ENCODE assay signal across 8 cellular contexts in the genomic region with DNA sequence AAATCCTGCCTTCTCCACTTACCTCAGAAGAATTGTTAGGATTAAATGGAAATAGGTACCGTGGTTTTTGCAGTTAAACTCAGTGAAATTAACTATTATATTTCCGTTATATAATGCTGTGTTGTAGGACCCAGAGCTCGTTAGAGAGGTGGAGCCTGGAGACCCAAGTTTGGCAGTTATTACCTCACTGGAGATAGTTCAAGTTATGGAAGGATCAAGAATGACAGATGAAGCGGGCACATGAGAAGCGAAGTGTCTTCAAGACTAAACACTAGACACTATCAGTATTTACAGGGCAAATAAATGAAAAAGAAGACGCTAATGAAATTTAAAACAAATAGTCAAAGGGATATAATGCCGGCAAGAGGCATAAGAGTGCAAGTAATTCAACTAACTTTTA. TPM values are rescaled to one million over a fixed set of nuclear protein-coding genes. Genes with fewer than 3 reads are reported as not detected.
DNase-seq lines count a peak whose midpoint lies in the region; ATAC-seq and TF ChIP-seq lines count a peak whose summit lies in the region.

No MANE protein-coding gene starts in this region.

- H3K4me3 Mint-ChIP-seq in CD14-positive monocyte = peak overlapping the region; percentile 90 to 94
- H3K4me3 Mint-ChIP-seq in dendritic cell treated with granulocyte-macrophage colony-stimulating factor and Interleukin-4, amounts not matched to agents 40 ng/mL and 50 ng/mL, for 4 days = peak overlapping the region; percentile 96
- peak overlapping the region; percentile 95 for H3K4me3 Mint-ChIP-seq in natural killer cell treated with Interleukin-12 subunit alpha and Interleukin-12 subunit beta and Interleukin-15 and Interleukin-18, amount 100 ng/mL, for 72 hours

- H3K9me3 Mint-ChIP-seq in CD14-positive monocyte = peaks cover 0 to 2% (median 0%) of the 10 kb centered on the region in 7 donors
- H3K9me3 Mint-ChIP-seq in dendritic cell treated with granulocyte-macrophage colony-stimulating factor and Interleukin-4, amounts not matched to agents 40 ng/mL and 50 ng/mL, for 4 days = no peaks in the 10 kb centered on the region
- no peaks in the 10 kb centered on the region for H3K9me3 Mint-ChIP-seq in natural killer cell treated with Interleukin-12 subunit alpha and Interleukin-12 subunit beta and Interleukin-15 and Interleukin-18, amount 100 ng/mL, for 72 hours

- peaks cover 56% of the 10 kb centered on the region for H3K4me1 Mint-ChIP-seq in CD14-positive monocyte
- H3K4me1 Mint-ChIP-seq in dendritic cell treated with granulocyte-macrophage colony-stimulating factor and Interleukin-4, amounts not matched to agents 40 ng/mL and 50 ng/mL, for 4 days (ENCODE audit: low read depth) = peaks cover 51% of the 10 kb centered on the region
- H3K4me1 Mint-ChIP-seq in natural killer cell treated with Interleukin-12 subunit alpha and Interleukin-12 subunit beta and Interleukin-15 and Interleukin-18, amount 100 ng/mL, for 72 hours (ENCODE audit: low read depth in 2 of 2) = peaks cover 23 to 28% of the 10 kb centered on the region in 2 donors

- ATAC-seq in natural killer cell treated with Interleukin-12 subunit alpha and Interleukin-12 subunit beta and Interleukin-15 and Interleukin-18, amount 100 ng/mL, for 72 hours = no peak
- ATAC-seq in GM18867 (IDR thresholded peaks at IDR 0.05; ENCODE audit: unreplicated experiment) = no peak
- ATAC-seq in HG02885 (IDR thresholded peaks at IDR 0.05; ENCODE audit: poor library complexity, unreplicated experiment) = no peak
- no peak for ATAC-seq in GM19328 (IDR thresholded peaks at IDR 0.05; ENCODE audit: unreplicated experiment)

- intact Hi-C loops in CD14-positive monocyte (cut with micrococcal nuclease) = loop anchor here in 1 of 2 donors (10.0 kb wide), 1 partner anchor 969 kb away; no protein-coding TSS in a partner anchor
- intact Hi-C loops in dendritic cell treated with granulocyte-macrophage colony-stimulating factor and Interleukin-4, amounts not matched to agents 40 ng/mL and 50 ng/mL, for 4 days (cut with micrococcal nuclease) = no loop called here

- H3K27ac Mint-ChIP-seq in CD14-positive monocyte = peak overlapping the region; percentile 98 to 100 (median 100)
- peak overlapping the region; percentile 100 for H3K27ac Mint-ChIP-seq in dendritic cell treated with granulocyte-macrophage colony-stimulating factor and Interleukin-4, amounts not matched to agents 40 ng/mL and 50 ng/mL, for 4 days
- peak overlapping the region; percentile 97 to 99 for H3K27ac Mint-ChIP-seq in natural killer cell treated with Interleukin-12 subunit alpha and Interleukin-12 subunit beta and Interleukin-15 and Interleukin-18, amount 100 ng/mL, for 72 hours

- no peak for TF ChIP-seq CTCF in CD14-positive monocyte (IDR thresholded peaks at IDR 0.05)

- DNase-seq in CD14-positive monocyte (ENCODE audit: low spot score) (no peak), NAMALWA (ENCODE audit: low spot score) (peak; percentile 44), NCI-H1930 (lab: John Stamatoyannopoulos, UW) (no peak)
- DNase-seq in natural killer cell treated with Interleukin-12 subunit alpha and Interleukin-12 subunit beta and Interleukin-15 and Interleukin-18, amount 100 ng/mL, for 72 hours (ENCODE audit: low spot score) = no peak

- H3K27me3 Mint-ChIP-seq in CD14-positive monocyte (ENCODE audit: low read depth in 3 of 3) = peaks cover 0 to 2% (median 1%) of the 10 kb centered on the region in 3 donors
- no peaks in the 10 kb centered on the region for H3K27me3 Mint-ChIP-seq in dendritic cell treated with granulocyte-macrophage colony-stimulating factor and Interleukin-4, amounts not matched to agents 40 ng/mL and 50 ng/mL, for 4 days
- no peaks in the 10 kb centered on the region for H3K27me3 Mint-ChIP-seq in natural killer cell treated with Interleukin-12 subunit alpha and Interleukin-12 subunit beta and Interleukin-15 and Interleukin-18, amount 100 ng/mL, for 72 hours

- H3K36me3 Mint-ChIP-seq in CD14-positive monocyte = peaks cover 0 to 4% of the 10 kb centered on the region in 2 donors
- peaks cover 19% of the 10 kb centered on the region for H3K36me3 Mint-ChIP-seq in dendritic cell treated with granulocyte-macrophage colony-stimulating factor and Interleukin-4, amounts not matched to agents 40 ng/mL and 50 ng/mL, for 4 days (ENCODE audit: low read depth)
- H3K36me3 Mint-ChIP-seq in natural killer cell treated with Interleukin-12 subunit alpha and Interleukin-12 subunit beta and Interleukin-15 and Interleukin-18, amount 100 ng/mL, for 72 hours = peaks cover 5% of the 10 kb centered on the region

RNA-seq across cellular contexts. Expression of a gene that starts 0.9 kb away (rescaled TPM):
- 10 to 100 TPM in 1 of 2 donors, 1 to 10 TPM in 1; 9.5 to 14.9 TPM for polyA plus RNA-seq in CD14-positive monocyte
- total RNA-seq in natural killer cell treated with Interleukin-12 subunit alpha and Interleukin-12 subunit beta and Interleukin-15 and Interleukin-18, amount 100 ng/mL, for 72 hours = 10 to 100 TPM; 19.4 to 23.0 TPM
